In the genomic region with DNA sequence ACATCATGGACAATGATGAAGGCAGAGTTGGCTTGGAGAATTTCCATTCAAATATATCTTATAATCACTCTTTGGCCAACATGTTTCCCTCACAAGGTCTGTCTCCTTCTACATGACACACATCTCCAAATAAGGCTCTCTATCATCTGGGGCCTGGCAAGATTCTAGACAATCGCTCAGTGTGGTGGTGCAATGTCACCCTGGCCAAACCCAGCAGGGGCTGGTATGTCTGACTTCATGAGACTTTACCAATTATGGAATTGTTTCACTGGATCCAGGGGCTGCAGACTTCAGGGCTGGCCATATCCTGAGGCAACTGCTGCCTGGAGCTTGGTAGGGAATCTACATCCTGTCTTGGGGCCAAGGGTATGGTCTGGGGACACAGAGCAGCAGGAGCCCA, we compare ENCODE assay signal across 13 cellular contexts.
"Had no signal": no experiment of that assay in that cellular context is flagged by ENCODE, and none has a peak within 500 bp of the region (broad histone marks: within the 10 kb centered on the region; RNA-seq: fewer than 3 reads in every experiment).

No MANE protein-coding gene starts in this region.

- H3K4me3 ChIP-seq: hepatocyte, smooth muscle cell, transverse colon had no signal

- H3K9me3 ChIP-seq: transverse colon had no signal

- H3K27me3 ChIP-seq: hepatocyte, transverse colon had no signal

- H3K36me3 ChIP-seq: transverse colon had no signal

- DNase-seq: effector memory CD4-positive, alpha-beta T cell; foreskin keratinocyte; head of caudate nucleus; kidney; left cardiac atrium; mammary epithelial cell; naive thymus-derived CD4-positive, alpha-beta T cell; nephron progenitor cell; stimulated activated CD4-positive, alpha-beta T cell treated with anti-CD3 and anti-CD28 coated beads, Interleukin-2, amount 100 ng/mL, for 48 hours; stimulated activated naive CD4-positive, alpha-beta T cell treated with Interleukin-2 at 50 U/mL for 16 hours; transverse colon had no signal

- H3K4me1 ChIP-seq: foreskin keratinocyte had no signal

- ATAC-seq: foreskin keratinocyte; naive thymus-derived CD4-positive, alpha-beta T cell had no signal

- H3K27ac ChIP-seq: foreskin keratinocyte, hepatocyte, transverse colon had no signal
